Comparison of ENCODE assay signal across 28 cellular contexts in genomic region chr4:183903021-183903760, GRCh38. TPM values are rescaled to one million over a fixed set of nuclear protein-coding genes. Genes with fewer than 3 reads are reported as not detected.
A peak's percentile ranks its signal among the peaks of the same experiment; 100 is the strongest.
DNase-seq lines count a peak whose midpoint lies in the region; ATAC-seq, FAIRE-seq and TF ChIP-seq lines count a peak whose summit lies in the region.
"Had no signal": no experiment of that assay in that cellular context is flagged by ENCODE, and none has a peak within 500 bp of the region (broad histone marks: within the 10 kb centered on the region; RNA-seq: fewer than 3 reads in every experiment).

No MANE protein-coding gene starts in this region.

- H3K9me3 ChIP-seq in HEK293 (ENCODE audit: control insufficient read depth, insufficient read depth, low read depth, low read length) (no peaks in the 10 kb centered on the region), pancreas (no peaks in the 10 kb centered on the region)
- H3K9me3 ChIP-seq: SJSA1 had no signal

- no peak for TF ChIP-seq CTCF in HEK293 (tag by site-specific recombination; IDR thresholded peaks at IDR 0.05)
- no peak for TF ChIP-seq CTCF in lower leg skin (IDR thresholded peaks at IDR 0.05)
- no peak for TF ChIP-seq CTCF in pancreas (IDR thresholded peaks at IDR 0.05)

- peak; percentile 73 for DNase-seq in Ammon's horn (ENCODE audit: low spot score)
- DNase-seq in medulla oblongata (ENCODE audit: extremely low spot score) = peak; percentile 67
- no peak for DNase-seq in lower leg skin (ENCODE audit: low spot score in 2 of 2)
- DNase-seq in pancreas = no peak
- DNase-seq in glomerular visceral epithelial cell (ENCODE audit: extremely low spot score) = no peak
- DNase-seq: CD8-positive, alpha-beta T cell; DMS 273 treated with DMSO at 0.1 percent for 48 hours; DND-41; GM23248; H7; Kasumi-1; MV-4-11; NCI-H1105; NCI-H146; NCI-H1930; NCI-H2107; NCI-H524; NCI-H774; Right ventricle myocardium superior; RPMI8226 had no signal

- H3K4me3 ChIP-seq in HEK293 (ENCODE audit: low read depth, low read length) (no peak overlapping the region), lower leg skin (ENCODE audit: low read depth, poor library complexity, severe bottlenecking) (no peak overlapping the region), pancreas (no peak overlapping the region)
- H3K4me3 ChIP-seq: BLaER1 treated with 17β-estradiol and CSF1 and Interleukin-3, amounts not matched to agents 10 nM and 100 nM; GM23248; K562; SJSA1 had no signal

- H3K36me3 ChIP-seq in HEK293 (ENCODE audit: control insufficient read depth in 2 of 2, insufficient read depth in 1 of 2, low read length in 2 of 2) (no peaks in the 10 kb centered on the region), pancreas (no peaks in the 10 kb centered on the region)
- H3K36me3 ChIP-seq: BLaER1 treated with 17β-estradiol and CSF1 and Interleukin-3, amounts not matched to agents 10 nM and 100 nM; SJSA1 had no signal

- 53 to 68% methylated on average over 6 of the region's 6 CpGs for WGBS in lower leg skin, 2 donors
- WGBS in pancreas, 2 donors = 89 to 90% methylated on average over 6 of the region's 6 CpGs

- intact Hi-C loops in lower leg skin (cut with DNase I; ENCODE audit: low total_unique reads) (no loop called here), pancreas (cut with DNase I) (no loop called here)

- no peaks in the 10 kb centered on the region for H3K27me3 ChIP-seq in pancreas
- H3K27me3 ChIP-seq: BLaER1 treated with 17β-estradiol and CSF1 and Interleukin-3, amounts not matched to agents 10 nM and 100 nM had no signal

- H3K27ac ChIP-seq in HEK293 (ENCODE audit: extremely low read depth, low read depth, low read length) = no peak overlapping the region
- H3K27ac ChIP-seq in pancreas = no peak overlapping the region
- H3K27ac ChIP-seq: BLaER1 treated with 17β-estradiol and CSF1 and Interleukin-3, amounts not matched to agents 10 nM and 100 nM; GM23248; SJSA1 had no signal

- POLR2A ChIA-PET in HEK293 (lab: Yijun Ruan, JAX) = no interaction called here

- FAIRE-seq in pancreas (lab: Jason Lieb, UNC) = no peak
- FAIRE-seq: A204.1, K562 had no signal

- peak; percentile 46 for ATAC-seq in esophagus mucosa
- no peak for ATAC-seq in pancreas
- ATAC-seq in GM21367 (IDR thresholded peaks at IDR 0.05; ENCODE audit: unreplicated experiment) = no peak
- ATAC-seq: CD8-positive, alpha-beta T cell; K562 had no signal

- CTCF ChIA-PET in HEK293 (lab: Yijun Ruan, JAX) = interaction anchor here (0.6 kb wide), 1 partner anchor 197 kb away, joined by 3 read pairs; no protein-coding TSS in a partner anchor

- H3K4me1 ChIP-seq in HEK293 (ENCODE audit: control insufficient read depth, insufficient read depth, low read length) = no peaks in the 10 kb centered on the region; the same call in none of the 2 replicates
- peaks cover 0 to 4% (median 3%) of the 10 kb centered on the region in 3 donors for H3K4me1 ChIP-seq in pancreas
- H3K4me1 ChIP-seq: BLaER1 treated with 17β-estradiol and CSF1 and Interleukin-3, amounts not matched to agents 10 nM and 100 nM had no signal

- TF ChIP-seq POLR2A in lower leg skin (IDR thresholded peaks at IDR 0.05) = no peak

TF ChIP-seq in HEK293, 187 proteins besides CTCF, POLR2A, EP300 and RAD21:
- TF ChIP-seq ZNF146 (tag by site-specific recombination; IDR thresholded peaks at IDR 0.05) (no peak), ZNF423 (tag by site-specific recombination; IDR thresholded peaks at IDR 0.05) (no peak), ZSCAN30 (tag by site-specific recombination; IDR thresholded peaks at IDR 0.05) (no peak), ZNF558 (tag by site-specific recombination; IDR thresholded peaks at IDR 0.05) (no peak), ATF2 (tag by site-specific recombination; IDR thresholded peaks at IDR 0.05; ENCODE audit: low read depth) (0 out of 2 replicates have a peak, but pooled peaks have one; percentile 7), ZNF623 (tag by site-specific recombination; IDR thresholded peaks at IDR 0.05) (peak; percentile 93)

RNA-seq across cellular contexts. Expression of gene STOX2, which starts 1.9 kb away (rescaled TPM):
- 12.0 TPM for total RNA-seq in esophagus mucosa
- total RNA-seq in lower leg skin = 10 to 100 TPM in 2 of 4 donors, 1 to 10 TPM in 2; 4.2 to 14.9 (median 10.9) TPM
- 10 to 100 TPM in 2 of 6 donors, 1 to 10 TPM in 4; 6.1 to 11.9 (median 9.3) TPM for total RNA-seq in pancreas
- polyA plus RNA-seq in pancreas = 1 to 10 TPM; 3.5 to 4.2 TPM
- total RNA-seq: CD8-positive, alpha-beta T cell; GM23248; HT1080; K562 had no signal
- polyA plus RNA-seq: GM23248, K562 had no signal

Comparison
In these comparisons a context has a peak if more than half of its experiments do, and no peak if none do; other contexts are left out.
1. DNase-seq: peak in Ammon's horn (single experiment) and medulla oblongata (single experiment); none in lower leg skin (0 of 2), pancreas (0 of 6) and glomerular visceral epithelial cell (single experiment).